In the genomic region with DNA sequence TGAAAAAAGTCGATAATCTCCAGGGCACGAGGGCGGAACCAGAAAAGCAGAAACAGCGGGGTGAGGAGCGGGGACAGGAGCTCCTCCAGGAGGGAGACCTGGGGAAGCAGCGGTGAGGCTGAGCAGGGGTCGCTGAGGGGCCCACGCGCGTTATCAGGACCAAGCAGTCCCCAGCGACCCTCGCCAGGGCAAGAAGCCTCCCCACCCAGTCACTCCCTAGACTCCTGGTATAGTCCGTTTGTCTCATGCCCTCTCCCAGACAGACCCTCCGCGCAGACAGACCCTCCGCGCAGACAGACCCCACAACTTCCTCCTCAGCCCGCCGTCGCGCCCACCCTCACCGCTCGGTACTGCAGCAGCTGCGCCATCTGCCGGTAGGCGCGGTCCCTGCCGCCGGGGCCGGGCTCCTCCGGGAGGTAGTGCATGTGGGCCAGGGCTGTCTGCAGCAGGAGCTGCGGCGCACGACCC, we compare ENCODE assay signal across 8 cellular contexts. TPM values are rescaled to one million over a fixed set of nuclear protein-coding genes. Genes with fewer than 3 reads are reported as not detected.
DNase-seq lines count a peak whose midpoint lies in the region; ATAC-seq lines count a peak whose summit lies in the region.

No MANE protein-coding gene starts in this region.

- no peaks in the 10 kb centered on the region for H3K9me3 Mint-ChIP-seq in natural killer cell treated with Interleukin-12 subunit alpha and Interleukin-12 subunit beta and Interleukin-15 and Interleukin-18, amount 100 ng/mL, for 72 hours

- H3K27me3 Mint-ChIP-seq in natural killer cell treated with Interleukin-12 subunit alpha and Interleukin-12 subunit beta and Interleukin-15 and Interleukin-18, amount 100 ng/mL, for 72 hours = peaks cover 26 to 36% of the 10 kb centered on the region in 2 donors

- H3K4me1 Mint-ChIP-seq in natural killer cell treated with Interleukin-12 subunit alpha and Interleukin-12 subunit beta and Interleukin-15 and Interleukin-18, amount 100 ng/mL, for 72 hours (ENCODE audit: low read depth in 2 of 2) = peaks cover 28 to 31% of the 10 kb centered on the region in 2 donors

- peak overlapping the region; percentile 19 to 20 for H3K4me3 ChIP-seq in esophagus (ENCODE audit: low read depth in 1 of 2, low read length in 2 of 2)

- H3K27ac ChIP-seq in esophagus (ENCODE audit: low read depth in 2 of 2, low read length in 1 of 2) = no peak overlapping the region

- DNase-seq in ELR (ENCODE audit: low read depth) = peak; percentile 57
- DNase-seq in NCI-H82 (lab: John Stamatoyannopoulos, UW) = peak; percentile 85
- DNase-seq in activated T-cell treated with anti-CD3 and anti-CD28 coated beads for 24 hours (ENCODE audit: low read depth) = peak; percentile 73
- peak; percentile 84 for DNase-seq in natural killer cell treated with Interleukin-12 subunit alpha and Interleukin-12 subunit beta and Interleukin-15 and Interleukin-18, amount 100 ng/mL, for 72 hours (ENCODE audit: low spot score)
- peak; percentile 75 for DNase-seq in stimulated activated naive CD4-positive, alpha-beta T cell treated with Interleukin-2 at 50 U/mL for 16 hours (lab: John Stamatoyannopoulos, UW)

- peak overlapping the region in 1 of 2 donors; percentile 76 for H3K27ac Mint-ChIP-seq in natural killer cell treated with Interleukin-12 subunit alpha and Interleukin-12 subunit beta and Interleukin-15 and Interleukin-18, amount 100 ng/mL, for 72 hours

- peaks cover 0 to 7% of the 10 kb centered on the region in 2 donors for H3K27me3 ChIP-seq in esophagus (ENCODE audit: control insufficient read depth in 1 of 2, insufficient read depth in 2 of 2, low read length in 2 of 2)

- peaks cover 7 to 26% of the 10 kb centered on the region in 2 donors for H3K4me1 ChIP-seq in esophagus (ENCODE audit: control insufficient read depth in 2 of 2, insufficient read depth in 2 of 2, low read length in 1 of 2)

- H3K9me3 ChIP-seq in esophagus (ENCODE audit: control insufficient read depth in 2 of 2, insufficient read depth in 1 of 2, low read depth in 1 of 2, low read length in 1 of 2) = peaks cover 0 to 5% of the 10 kb centered on the region in 2 donors

- WGBS in esophagus, 2 donors = 6 to 7% methylated on average over 31 to 34 of the region's 34 CpGs

- ATAC-seq in HG02623 (IDR thresholded peaks at IDR 0.05; ENCODE audit: unreplicated experiment) (peak; percentile 56), HG03045 (IDR thresholded peaks at IDR 0.05; ENCODE audit: unreplicated experiment) (no peak)
- ATAC-seq in natural killer cell treated with Interleukin-12 subunit alpha and Interleukin-12 subunit beta and Interleukin-15 and Interleukin-18, amount 100 ng/mL, for 72 hours = peak; percentile 75 to 80

- no peaks in the 10 kb centered on the region for H3K36me3 ChIP-seq in esophagus (ENCODE audit: control insufficient read depth in 2 of 2, insufficient read depth in 2 of 2, low read length in 1 of 2)

- H3K4me3 Mint-ChIP-seq in natural killer cell treated with Interleukin-12 subunit alpha and Interleukin-12 subunit beta and Interleukin-15 and Interleukin-18, amount 100 ng/mL, for 72 hours = peak overlapping the region; percentile 81

- H3K36me3 Mint-ChIP-seq in natural killer cell treated with Interleukin-12 subunit alpha and Interleukin-12 subunit beta and Interleukin-15 and Interleukin-18, amount 100 ng/mL, for 72 hours = no peaks in the 10 kb centered on the region

RNA-seq across cellular contexts. Expression of a gene that starts 6.3 kb away (rescaled TPM):
- 100 to 1,000 TPM in 1 of 2 donors, 10 to 100 TPM in 1; 36.0 to 143 TPM for polyA plus RNA-seq in esophagus
- 1 to 10 TPM; 2.5 to 2.7 TPM for total RNA-seq in natural killer cell treated with Interleukin-12 subunit alpha and Interleukin-12 subunit beta and Interleukin-15 and Interleukin-18, amount 100 ng/mL, for 72 hours

RNA-seq across cellular contexts. Expression of a gene that starts 10.3 kb away (rescaled TPM):
- 10 to 100 TPM; 24.0 to 27.6 TPM for polyA plus RNA-seq in esophagus
- 10 to 100 TPM; 43.1 to 82.8 TPM for total RNA-seq in natural killer cell treated with Interleukin-12 subunit alpha and Interleukin-12 subunit beta and Interleukin-15 and Interleukin-18, amount 100 ng/mL, for 72 hours

RNA-seq across cellular contexts. Expression of a gene that starts 27.2 kb away (rescaled TPM):
- polyA plus RNA-seq in esophagus = 1 to 10 TPM; 4.5 to 4.9 TPM
- total RNA-seq in natural killer cell treated with Interleukin-12 subunit alpha and Interleukin-12 subunit beta and Interleukin-15 and Interleukin-18, amount 100 ng/mL, for 72 hours = 1 to 10 TPM; 1.2 to 8.0 TPM

RNA-seq across cellular contexts. Expression of a gene that starts 30.3 kb away (rescaled TPM):
- polyA plus RNA-seq in esophagus = 1 to 10 TPM; 1.1 to 4.2 TPM
- total RNA-seq in natural killer cell treated with Interleukin-12 subunit alpha and Interleukin-12 subunit beta and Interleukin-15 and Interleukin-18, amount 100 ng/mL, for 72 hours = 1 to 10 TPM; 2.8 to 4.7 TPM

RNA-seq across cellular contexts. Expression of a gene that starts 39.7 kb away (rescaled TPM):
- 1 to 10 TPM; 5.2 to 9.7 TPM for polyA plus RNA-seq in esophagus
- total RNA-seq in natural killer cell treated with Interleukin-12 subunit alpha and Interleukin-12 subunit beta and Interleukin-15 and Interleukin-18, amount 100 ng/mL, for 72 hours = 10 to 100 TPM; 12.5 to 16.2 TPM
